ENCODE assay signal across 1 cellular context in the genomic region with DNA sequence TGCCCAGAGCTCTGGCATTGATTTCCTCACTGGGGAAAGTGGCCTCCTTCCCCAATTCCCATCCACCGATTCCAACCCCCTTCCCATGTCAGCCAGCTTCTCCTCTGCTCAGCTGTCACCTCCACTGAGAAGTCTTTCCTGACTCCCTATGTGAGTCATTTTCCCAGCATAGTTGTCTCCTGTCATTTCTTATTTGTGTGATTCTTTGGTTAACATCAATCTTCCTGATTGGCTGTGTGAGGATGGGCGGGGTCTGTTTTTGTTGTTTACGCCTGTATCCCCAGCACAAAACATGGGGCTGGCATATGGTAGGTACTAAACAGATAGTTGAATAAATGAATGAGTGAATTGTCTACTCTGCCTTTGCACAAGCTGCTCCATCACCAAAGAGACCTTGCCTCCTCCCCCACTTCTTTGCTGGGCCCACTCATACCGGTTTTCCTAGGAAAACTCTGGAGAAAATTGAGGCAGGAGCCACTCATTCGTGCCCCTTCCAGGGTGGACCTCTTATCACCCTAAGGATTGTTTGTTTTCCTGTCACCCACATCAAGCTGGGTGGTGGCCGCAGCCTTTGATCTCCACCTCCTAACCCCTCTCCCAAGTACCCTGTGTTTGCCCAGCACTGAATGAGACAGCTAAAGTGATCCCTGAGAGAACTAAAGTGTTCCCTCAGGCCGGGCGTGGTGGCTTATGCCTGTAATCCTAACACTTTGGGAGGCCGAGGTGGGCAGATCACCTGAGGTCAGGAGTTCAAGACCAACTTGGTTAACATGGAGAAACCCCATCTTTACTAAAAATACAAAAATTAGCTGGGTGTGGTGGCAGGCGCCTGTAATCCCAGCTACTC.
TF ChIP-seq lines count a peak whose summit lies in the region.

No MANE protein-coding gene starts in this region.

TF ChIP-seq in HepG2, 621 proteins besides CTCF, POLR2A, EP300 and RAD21 (continued from another document and continues in another):
- TF ChIP-seq ZNF407 (CRISPR knock-in tag; IDR thresholded peaks at IDR 0.05; ENCODE audit: not compliant biosample characterization) (no peak), TBX3 (IDR thresholded peaks at IDR 0.05; ENCODE audit: borderline replicate concordance) (peak; percentile 97), ZNF234 (CRISPR knock-in tag; conservative IDR thresholded peaks at IDR 0.05) (no peak), THAP9 (CRISPR knock-in tag; IDR thresholded peaks at IDR 0.05; ENCODE audit: borderline replicate concordance) (no peak), SYNCRIP (IDR thresholded peaks at IDR 0.05; ENCODE audit: insufficient read depth, low read depth, low read length) (no peak), ZNF207 (IDR thresholded peaks at IDR 0.05; ENCODE audit: borderline replicate concordance) (no peak), XRCC5 (optimal IDR thresholded peaks at IDR 0.05; ENCODE audit: low read length) (peak; percentile 32), CC2D1A (CRISPR knock-in tag; IDR thresholded peaks at IDR 0.05) (no peak), ZNF619 (CRISPR knock-in tag; IDR thresholded peaks at IDR 0.05) (no peak), ZNF570 (CRISPR knock-in tag; IDR thresholded peaks at IDR 0.05; ENCODE audit: borderline replicate concordance) (no peak), ZC3H13 (CRISPR knock-in tag; IDR thresholded peaks at IDR 0.05) (peak; percentile 65; the same call in 1 of the 2 replicates), DR1 (CRISPR knock-in tag; IDR thresholded peaks at IDR 0.05) (no peak), ZNF251 (CRISPR knock-in tag; IDR thresholded peaks at IDR 0.05) (no peak), ZKSCAN5 (CRISPR knock-in tag; IDR thresholded peaks at IDR 0.05) (no peak), ZNF790 (CRISPR knock-in tag; IDR thresholded peaks at IDR 0.05; ENCODE audit: borderline replicate concordance) (no peak), ZBTB44 (CRISPR knock-in tag; IDR thresholded peaks at IDR 0.05) (no peak), MXI1 (IDR thresholded peaks at IDR 0.05; ENCODE audit: borderline replicate concordance, low read depth, low read length) (peak; percentile 37; the same call in 1 of the 3 replicates), YEATS4 (CRISPR knock-in tag; IDR thresholded peaks at IDR 0.05; ENCODE audit: borderline replicate concordance) (no peak), MBD4 (IDR thresholded peaks at IDR 0.05; ENCODE audit: borderline replicate concordance, low read length) (no peak), HOMEZ (CRISPR knock-in tag; IDR thresholded peaks at IDR 0.05; ENCODE audit: low read depth) (no peak), ZNF770 (CRISPR knock-in tag; IDR thresholded peaks at IDR 0.05) (no peak), HIC2 (CRISPR knock-in tag; IDR thresholded peaks at IDR 0.05; ENCODE audit: low read depth) (peak; percentile 86)
- TF ChIP-seq, protein P1, sequence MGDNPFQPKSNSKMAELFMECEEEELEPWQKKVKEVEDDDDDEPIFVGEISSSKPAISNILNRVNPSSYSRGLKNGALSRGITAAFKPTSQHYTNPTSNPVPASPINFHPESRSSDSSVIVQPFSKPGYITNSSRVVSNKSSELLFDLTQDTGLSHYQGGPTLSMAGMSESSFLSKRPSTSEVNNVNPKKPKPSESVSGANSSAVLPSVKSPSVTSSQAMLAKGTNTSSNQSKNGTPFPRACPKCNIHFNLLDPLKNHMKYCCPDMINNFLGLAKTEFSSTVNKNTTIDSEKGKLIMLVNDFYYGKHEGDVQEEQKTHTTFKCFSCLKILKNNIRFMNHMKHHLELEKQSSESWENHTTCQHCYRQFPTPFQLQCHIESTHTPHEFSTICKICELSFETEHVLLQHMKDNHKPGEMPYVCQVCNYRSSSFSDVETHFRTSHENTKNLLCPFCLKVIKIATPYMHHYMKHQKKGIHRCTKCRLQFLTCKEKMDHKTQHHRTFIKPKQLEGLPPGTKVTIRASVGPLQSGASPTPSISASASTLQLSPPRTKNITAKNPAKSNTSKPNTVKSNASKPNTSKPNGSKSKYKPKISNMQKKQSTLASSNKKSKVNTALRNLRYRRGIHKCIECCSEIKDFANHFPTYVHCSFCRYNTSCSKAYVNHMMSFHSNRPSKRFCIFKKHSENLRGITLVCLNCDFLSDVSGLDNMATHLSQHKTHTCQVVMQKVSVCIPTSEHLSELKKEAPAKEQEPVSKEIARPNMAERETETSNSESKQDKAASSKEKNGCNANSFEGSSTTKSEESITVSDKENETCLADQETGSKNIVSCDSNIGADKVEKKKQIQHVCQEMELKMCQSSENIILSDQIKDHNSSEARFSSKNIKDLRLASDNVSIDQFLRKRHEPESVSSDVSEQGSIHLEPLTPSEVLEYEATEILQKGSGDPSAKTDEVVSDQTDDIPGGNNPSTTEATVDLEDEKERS (CRISPR knock-in tag; IDR thresholded peaks at IDR 0.05) = no peak
- TF ChIP-seq, protein P2, sequence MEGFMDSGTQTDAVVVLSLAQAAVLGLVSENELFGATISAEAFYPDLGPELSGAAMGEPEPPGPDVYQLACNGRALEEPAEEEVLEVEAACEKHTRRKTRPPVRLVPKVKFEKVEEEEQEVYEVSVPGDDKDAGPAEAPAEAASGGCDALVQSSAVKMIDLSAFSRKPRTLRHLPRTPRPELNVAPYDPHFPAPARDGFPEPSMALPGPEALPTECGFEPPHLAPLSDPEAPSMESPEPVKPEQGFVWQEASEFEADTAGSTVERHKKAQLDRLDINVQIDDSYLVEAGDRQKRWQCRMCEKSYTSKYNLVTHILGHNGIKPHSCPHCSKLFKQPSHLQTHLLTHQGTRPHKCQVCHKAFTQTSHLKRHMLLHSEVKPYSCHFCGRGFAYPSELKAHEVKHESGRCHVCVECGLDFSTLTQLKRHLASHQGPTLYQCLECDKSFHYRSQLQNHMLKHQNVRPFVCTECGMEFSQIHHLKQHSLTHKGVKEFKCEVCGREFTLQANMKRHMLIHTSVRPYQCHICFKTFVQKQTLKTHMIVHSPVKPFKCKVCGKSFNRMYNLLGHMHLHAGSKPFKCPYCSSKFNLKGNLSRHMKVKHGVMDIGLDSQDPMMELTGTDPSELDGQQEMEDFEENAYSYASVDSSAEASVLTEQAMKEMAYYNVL (CRISPR knock-in tag; IDR thresholded peaks at IDR 0.05; ENCODE audit: borderline replicate concordance) = peak; percentile 49; the same call in 1 of the 2 replicates
